7 cellular contexts compared by ENCODE assay signal in genomic region chr18:69754108-69754507, GRCh38.
"Had no signal": no experiment of that assay in that cellular context is flagged by ENCODE, and none has a peak within 500 bp of the region (broad histone marks: within the 10 kb centered on the region; RNA-seq: fewer than 3 reads in every experiment).

No MANE protein-coding gene starts in this region.

- H3K9ac ChIP-seq: KMS-11 had no signal

- ATAC-seq: K562 had no signal

- H3K27ac ChIP-seq: HL-60, KMS-11 had no signal

- DNase-seq: IMR-90, KBM-7, KG1 had no signal

- H3K4me3 ChIP-seq: K562 had no signal

- FAIRE-seq: HTR-8/SVneo, K562 had no signal

- H3K4me2 ChIP-seq: KMS-11 had no signal
